ENCODE assay signal across 9 cellular contexts in genomic region chr9:114551750-114552685, GRCh38. TPM values are rescaled to one million over a fixed set of nuclear protein-coding genes. Genes with fewer than 3 reads are reported as not detected.
DNase-seq lines count a peak whose midpoint lies in the region; ATAC-seq, FAIRE-seq and TF ChIP-seq lines count a peak whose summit lies in the region.
"Had no signal": no experiment of that assay in that cellular context is flagged by ENCODE, and none has a peak within 500 bp of the region (broad histone marks: within the 10 kb centered on the region; RNA-seq: fewer than 3 reads in every experiment).

No MANE protein-coding gene starts in this region.

- peaks cover 39% of the 10 kb centered on the region for H3K27me3 Mint-ChIP-seq in T-helper 17 cell

- H3K4me3 Mint-ChIP-seq in T-helper 17 cell, result no peak overlapping the region

- H3K36me3 ChIP-seq in RWPE2 (ENCODE audit: low read depth), result no peaks in the 10 kb centered on the region

- peaks cover 19% of the 10 kb centered on the region for H3K4me1 ChIP-seq in RWPE2 (ENCODE audit: insufficient read depth, poor library complexity, severe bottlenecking)

- no peak for FAIRE-seq in frontal cortex (lab: Jason Lieb, UNC)

- H3K4me3 ChIP-seq in RWPE2 (ENCODE audit: severe bottlenecking) (no peak overlapping the region), foreskin fibroblast (ENCODE audit: low read depth in 1 of 2, low read length in 2 of 2) (no peak overlapping the region)

- DNase-seq in GM03348 (ENCODE audit: low spot score) (peak; percentile 94), RWPE2 (ENCODE audit: low spot score) (peak; percentile 92), foreskin fibroblast (peak; percentile 91 to 98), sciatic nerve (ENCODE audit: low spot score) (peak; percentile 61), T-helper 17 cell (no peak), SKM-1 (lab: John Stamatoyannopoulos, UW; ENCODE audit: unreplicated experiment) (no peak), frontal cortex (ENCODE audit: low spot score in 2 of 2) (no peak)
- DNase-seq: activated T-cell treated with anti-CD3 and anti-CD28 coated beads, Interleukin-2, amount 50 U/mL, for 1 hour had no signal

- ATAC-seq in RWPE2 (ENCODE audit: low read depth) (peak; percentile 99), sciatic nerve (peak; percentile 65), T-helper 17 cell (no peak), GM18517 (IDR thresholded peaks at IDR 0.05; ENCODE audit: unreplicated experiment) (no peak)

- H3K27ac Mint-ChIP-seq in T-helper 17 cell, result no peak overlapping the region

- H3K27me3 ChIP-seq in RWPE2 (ENCODE audit: insufficient read depth, poor library complexity, severe bottlenecking), result no peaks in the 10 kb centered on the region

- no peak for TF ChIP-seq CTCF in RWPE2 (IDR thresholded peaks at IDR 0.05; ENCODE audit: poor library complexity, severe bottlenecking)
- no peak for TF ChIP-seq CTCF in foreskin fibroblast (IDR thresholded peaks at IDR 0.05; ENCODE audit: low read depth, low read length)

- peaks cover 7% of the 10 kb centered on the region for H3K36me3 Mint-ChIP-seq in T-helper 17 cell (ENCODE audit: low read depth)

- H3K27ac ChIP-seq in RWPE2 (ENCODE audit: poor library complexity, severe bottlenecking), result peak overlapping the region; percentile 92

- intact Hi-C loops in sciatic nerve (cut with DNase I), result no loop called here

- H3K4me1 Mint-ChIP-seq in T-helper 17 cell, result no peaks in the 10 kb centered on the region

- no peaks in the 10 kb centered on the region for H3K9me3 ChIP-seq in RWPE2 (ENCODE audit: severe bottlenecking)
- no peaks in the 10 kb centered on the region for H3K9me3 ChIP-seq in T-helper 17 cell (ENCODE audit: control insufficient read depth, low read length, poor library complexity, severe bottlenecking)

RNA-seq across cellular contexts. Expression of gene ATP6V1G1, which starts 35.6 kb away (rescaled TPM):
- total RNA-seq in sciatic nerve (61.7 TPM), T-helper 17 cell (100 to 1,000 TPM; 101 to 102 TPM), frontal cortex (108 TPM)

RNA-seq across cellular contexts. Expression of gene WHRN, which starts 46.7 kb away (rescaled TPM):
- total RNA-seq in sciatic nerve (5.3 TPM), T-helper 17 cell (10 to 100 TPM; 18.2 to 32.6 TPM), frontal cortex (0.41 TPM)

RNA-seq across cellular contexts. Expression of gene TMEM268, which starts 59.1 kb away (rescaled TPM):
- total RNA-seq in sciatic nerve (7.4 TPM), T-helper 17 cell (10 to 100 TPM in 1 of 2 donors, 1 to 10 TPM in 1; 9.4 to 11.5 TPM), frontal cortex (16.7 TPM)

Comparison
In these comparisons a context has a peak if more than half of its experiments do, and no peak if none do; other contexts are left out.
1. DNase-seq: peak in GM03348 (single experiment), RWPE2 (single experiment), foreskin fibroblast (2 of 2) and sciatic nerve (single experiment); none in T-helper 17 cell (0 of 3), SKM-1 (single experiment) and frontal cortex (0 of 2).
2. ATAC-seq: peak in RWPE2 (single experiment) and sciatic nerve (single experiment); none in T-helper 17 cell (single experiment) and GM18517 (single experiment).